In genomic region chrX:49041683-49042529, GRCh38 we compare ENCODE assay signal across 8 cellular contexts. TPM values are rescaled to one million over a fixed set of nuclear protein-coding genes. Genes with fewer than 3 reads are reported as not detected.
DNase-seq lines count a peak whose midpoint lies in the region; ATAC-seq and TF ChIP-seq lines count a peak whose summit lies in the region.

No MANE protein-coding gene starts in this region.

- H3K9me3 ChIP-seq in endocrine pancreas (ENCODE audit: control insufficient read depth, low read length), result no peaks in the 10 kb centered on the region

- H3K4me3 ChIP-seq in endocrine pancreas (ENCODE audit: control insufficient read depth, insufficient read depth, low read length), result peak overlapping the region; percentile 82

- intact Hi-C loops in natural killer cell (cut with micrococcal nuclease) (loop anchor here (2.0 to 5.0 kb wide), 2 partner anchors 39 to 125 kb away; partner anchors contain the start of genes GRIPAP1 and PIM2), left colon (cut with DNase I, micrococcal nuclease) (no loop called here)

- ATAC-seq in SK-N-SH treated with all-trans-retinoic acid at 6 μM for 48 hours (peak; percentile 2; the same call in 2 of the 3 replicates), natural killer cell (no peak), HG03097 (IDR thresholded peaks at IDR 0.05; ENCODE audit: low FRiP score, unreplicated experiment) (no peak), left colon (no peak)

- H3K4me1 ChIP-seq in endocrine pancreas (ENCODE audit: control insufficient read depth, insufficient read depth, low read length), result peaks cover 3% of the 10 kb centered on the region

- H3K36me3 Mint-ChIP-seq in natural killer cell, result no peaks in the 10 kb centered on the region

- TF ChIP-seq CTCF in natural killer cell (IDR thresholded peaks at IDR 0.05), result no peak

- no peaks in the 10 kb centered on the region for H3K27me3 ChIP-seq in endocrine pancreas (ENCODE audit: control insufficient read depth, insufficient read depth, low read length)

- H3K4me3 Mint-ChIP-seq in natural killer cell, result peak overlapping the region; percentile 86

- peaks cover 4% of the 10 kb centered on the region for H3K36me3 ChIP-seq in endocrine pancreas (ENCODE audit: control insufficient read depth, insufficient read depth, low read length)

- peaks cover 23 to 33% of the 10 kb centered on the region in 2 donors for H3K4me1 Mint-ChIP-seq in natural killer cell

- H3K27me3 Mint-ChIP-seq in natural killer cell (ENCODE audit: low read depth in 2 of 2), result no peaks in the 10 kb centered on the region

- peak overlapping the region; percentile 89 to 92 for H3K27ac Mint-ChIP-seq in natural killer cell

- peak overlapping the region; percentile 81 for H3K9ac ChIP-seq in endocrine pancreas (ENCODE audit: control insufficient read depth, insufficient read depth, low read length)

- no peaks in the 10 kb centered on the region for H3K9me3 Mint-ChIP-seq in natural killer cell

- DNase-seq in activated naive CD4-positive, alpha-beta T cell treated with Interleukin-2 at 50 U/mL for 16 hours, result peak; percentile 4
- DNase-seq in activated naive CD4-positive, alpha-beta T cell treated with anti-CD3 and anti-CD28 coated beads, Interleukin-2, amount 50 U/mL, for 16 hours, result no peak
- DNase-seq in natural killer cell (no peak), left colon (no peak), NCI-H1048 (lab: John Stamatoyannopoulos, UW) (no peak)

TF ChIP-seq in SK-N-SH treated with all-trans-retinoic acid at 6 μM for 48 hours, 23 proteins besides CTCF, POLR2A, EP300 and RAD21:
- no peak for TF ChIP-seq CSRNP3 (CRISPR knock-in tag; IDR thresholded peaks at IDR 0.05)
- TF ChIP-seq TOX (CRISPR knock-in tag; IDR thresholded peaks at IDR 0.05; ENCODE audit: borderline replicate concordance), result no peak
- TF ChIP-seq ZNF8 (CRISPR knock-in tag; IDR thresholded peaks at IDR 0.05), result no peak
- TF ChIP-seq CSDC2 (CRISPR knock-in tag; IDR thresholded peaks at IDR 0.05), result no peak
- no peak for TF ChIP-seq TCF4 (CRISPR knock-in tag; IDR thresholded peaks at IDR 0.05; ENCODE audit: borderline replicate concordance)
- no peak for TF ChIP-seq ESRRG (CRISPR knock-in tag; IDR thresholded peaks at IDR 0.05)
- no peak for TF ChIP-seq RARB (CRISPR knock-in tag; IDR thresholded peaks at IDR 0.05)
- no peak for TF ChIP-seq ZFP3 (CRISPR knock-in tag; IDR thresholded peaks at IDR 0.05)
- TF ChIP-seq OSR1 (CRISPR knock-in tag; IDR thresholded peaks at IDR 0.05), result no peak
- no peak for TF ChIP-seq ZNF70 (CRISPR knock-in tag; IDR thresholded peaks at IDR 0.05)
- TF ChIP-seq TSHZ2 (CRISPR knock-in tag; IDR thresholded peaks at IDR 0.05), result no peak
- no peak for TF ChIP-seq PPARA (CRISPR knock-in tag; IDR thresholded peaks at IDR 0.05; ENCODE audit: borderline replicate concordance)
- TF ChIP-seq, protein P1, sequence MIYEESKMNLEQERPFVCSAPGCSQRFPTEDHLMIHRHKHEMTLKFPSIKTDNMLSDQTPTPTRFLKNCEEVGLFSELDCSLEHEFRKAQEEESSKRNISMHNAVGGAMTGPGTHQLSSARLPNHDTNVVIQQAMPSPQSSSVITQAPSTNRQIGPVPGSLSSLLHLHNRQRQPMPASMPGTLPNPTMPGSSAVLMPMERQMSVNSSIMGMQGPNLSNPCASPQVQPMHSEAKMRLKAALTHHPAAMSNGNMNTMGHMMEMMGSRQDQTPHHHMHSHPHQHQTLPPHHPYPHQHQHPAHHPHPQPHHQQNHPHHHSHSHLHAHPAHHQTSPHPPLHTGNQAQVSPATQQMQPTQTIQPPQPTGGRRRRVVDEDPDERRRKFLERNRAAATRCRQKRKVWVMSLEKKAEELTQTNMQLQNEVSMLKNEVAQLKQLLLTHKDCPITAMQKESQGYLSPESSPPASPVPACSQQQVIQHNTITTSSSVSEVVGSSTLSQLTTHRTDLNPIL (CRISPR knock-in tag; IDR thresholded peaks at IDR 0.05; ENCODE audit: low read depth), result no peak

RNA-seq across cellular contexts. Expression of gene TFE3, which starts 1.3 kb away (rescaled TPM):
- total RNA-seq in natural killer cell (10 to 100 TPM; 43.8 to 57.5 (median 43.9) TPM), left colon (10 to 100 TPM; 23.2 to 26.6 TPM)

RNA-seq across cellular contexts. Expression of gene CCDC120, which starts 16.9 kb away (rescaled TPM):
- 10 to 100 TPM; 12.5 to 14.2 (median 13.0) TPM for total RNA-seq in natural killer cell
- total RNA-seq in left colon, result 10 to 100 TPM; 15.0 to 15.7 TPM

RNA-seq across cellular contexts. Expression of gene PRAF2, which starts 31.9 kb away (rescaled TPM):
- total RNA-seq in natural killer cell (10 to 100 TPM; 18.1 to 24.8 (median 19.9) TPM), left colon (1 to 10 TPM; 4.2 to 5.9 TPM)

RNA-seq across cellular contexts. Expression of gene WDR45, which starts 37.8 kb away (rescaled TPM):
- total RNA-seq in natural killer cell (100 to 1,000 TPM; 116 to 142 (median 134) TPM), left colon (10 to 100 TPM; 39.7 to 57.7 TPM)

RNA-seq across cellular contexts. Expression of gene GRIPAP1, which starts 39.8 kb away (rescaled TPM):
- total RNA-seq in natural killer cell, result 100 to 1,000 TPM; 120 to 141 (median 131) TPM
- total RNA-seq in left colon, result 10 to 100 TPM; 37.1 to 45.0 TPM
